ENCODE assay signal across 16 cellular contexts in genomic region chr7:22549051-22549450, GRCh38. TPM values are rescaled to one million over a fixed set of nuclear protein-coding genes. Genes with fewer than 3 reads are reported as not detected.
A peak's percentile ranks its signal among the peaks of the same experiment; 100 is the strongest.
DNase-seq lines count a peak whose midpoint lies in the region; ATAC-seq, FAIRE-seq and TF ChIP-seq lines count a peak whose summit lies in the region.
"Had no signal": no experiment of that assay in that cellular context is flagged by ENCODE, and none has a peak within 500 bp of the region (broad histone marks: within the 10 kb centered on the region; RNA-seq: fewer than 3 reads in every experiment).

No MANE protein-coding gene starts in this region.

- H3K4me3 ChIP-seq in astrocyte (ENCODE audit: insufficient read depth, low read depth, low read length) (peak overlapping the region; percentile 61), iPS-20b (ENCODE audit: low read length) (peak overlapping the region; percentile 91)

- H3K79me2 ChIP-seq in astrocyte (ENCODE audit: insufficient read depth, low read length), result no peaks in the 10 kb centered on the region

- H3K36me3 ChIP-seq in astrocyte (ENCODE audit: insufficient read depth, low read length), result no peaks in the 10 kb centered on the region
- H3K36me3 ChIP-seq in iPS-20b (ENCODE audit: insufficient read depth, low read depth, low read length), result no peaks in the 10 kb centered on the region
- H3K36me3 ChIP-seq: breast epithelium, neutrophil had no signal

- no peaks in the 10 kb centered on the region for H3K9me3 Mint-ChIP-seq in astrocyte (ENCODE audit: unreplicated experiment)
- H3K9me3 Mint-ChIP-seq in stimulated activated memory B cell treated with anti-CD40 and anti-IgM and Interleukin-4, amounts not matched to agents 10 μg/mL and 1 μg/mL and 100 μg/mL, for 72 hours, result no peaks in the 10 kb centered on the region
- H3K9me3 Mint-ChIP-seq in stimulated activated naive CD8-positive, alpha-beta T cell treated with anti-CD3 and anti-CD28 coated beads, Interleukin-15, amount 100 ng/mL, for 72 hours, result no peaks in the 10 kb centered on the region

- peak overlapping the region; percentile 90 for H3K4me3 Mint-ChIP-seq in astrocyte (ENCODE audit: unreplicated experiment)
- peak overlapping the region; percentile 88 for H3K4me3 Mint-ChIP-seq in stimulated activated memory B cell treated with anti-CD40 and anti-IgM and Interleukin-4, amounts not matched to agents 10 μg/mL and 1 μg/mL and 100 μg/mL, for 72 hours
- H3K4me3 Mint-ChIP-seq in stimulated activated naive CD8-positive, alpha-beta T cell treated with anti-CD3 and anti-CD28 coated beads, Interleukin-15, amount 100 ng/mL, for 72 hours, result no peak overlapping the region

- H4K20me1 ChIP-seq in astrocyte (ENCODE audit: insufficient read depth, low read length), result no peaks in the 10 kb centered on the region

- H3K27me3 ChIP-seq in astrocyte (ENCODE audit: insufficient read depth, low read length) (peaks cover 10% of the 10 kb centered on the region), iPS-20b (ENCODE audit: insufficient read depth, low read length) (no peaks in the 10 kb centered on the region)

- no peaks in the 10 kb centered on the region for H3K36me3 Mint-ChIP-seq in astrocyte (ENCODE audit: low read depth, unreplicated experiment)
- H3K36me3 Mint-ChIP-seq in stimulated activated memory B cell treated with anti-CD40 and anti-IgM and Interleukin-4, amounts not matched to agents 10 μg/mL and 1 μg/mL and 100 μg/mL, for 72 hours, result no peaks in the 10 kb centered on the region

- H3K27ac Mint-ChIP-seq in astrocyte (ENCODE audit: unreplicated experiment), result no peak overlapping the region
- peak overlapping the region; percentile 61 for H3K27ac Mint-ChIP-seq in stimulated activated memory B cell treated with anti-CD40 and anti-IgM and Interleukin-4, amounts not matched to agents 10 μg/mL and 1 μg/mL and 100 μg/mL, for 72 hours
- H3K27ac Mint-ChIP-seq in stimulated activated naive CD8-positive, alpha-beta T cell treated with anti-CD3 and anti-CD28 coated beads, Interleukin-15, amount 100 ng/mL, for 72 hours, result no peak overlapping the region
- H3K27ac Mint-ChIP-seq: activated CD8-positive, alpha-beta T cell treated with anti-CD3 and anti-CD28 coated beads, Interleukin-2, amount 10 ng/mL, durations not matched to agents 7 days and 5 days had no signal

- H3K4me1 Mint-ChIP-seq in astrocyte (ENCODE audit: low read depth, unreplicated experiment), result peaks cover 3% of the 10 kb centered on the region
- H3K4me1 Mint-ChIP-seq in stimulated activated memory B cell treated with anti-CD40 and anti-IgM and Interleukin-4, amounts not matched to agents 10 μg/mL and 1 μg/mL and 100 μg/mL, for 72 hours, result peaks cover 29% of the 10 kb centered on the region
- H3K4me1 Mint-ChIP-seq in stimulated activated naive CD8-positive, alpha-beta T cell treated with anti-CD3 and anti-CD28 coated beads, Interleukin-15, amount 100 ng/mL, for 72 hours, result peaks cover 13% of the 10 kb centered on the region

- H3K4me1 ChIP-seq in astrocyte (ENCODE audit: insufficient read depth, low read length) (peaks cover 5% of the 10 kb centered on the region), iPS-20b (ENCODE audit: insufficient read depth, low read length) (peaks cover 9% of the 10 kb centered on the region; the same call in 1 of the 2 replicates)

- in situ Hi-C loops in KBM-7 (cut with MboI; ENCODE audit: low pct_unique_long_range_greater_than_20kb, low sequenced_read_pairs), result no loop called here

- peak overlapping the region; percentile 83 for H2AFZ ChIP-seq in astrocyte (ENCODE audit: low read depth, low read length)

- no peak for TF ChIP-seq CTCF in astrocyte (IDR thresholded peaks at IDR 0.05; ENCODE audit: insufficient read depth, low read depth, low read length)

- DNase-seq in NCI-H526 (lab: John Stamatoyannopoulos, UW) (peak; percentile 25 to 32), NCI-H526 treated with DMSO at 0.1 percent for 48 hours (lab: John Stamatoyannopoulos, UW) (no peak), astrocyte (ENCODE audit: low read depth) (no peak), KBM-7 (no peak), GM19239 (ENCODE audit: insufficient read length, low spot score) (no peak)
- DNase-seq in stimulated activated naive CD8-positive, alpha-beta T cell treated with anti-CD3 and anti-CD28 coated beads, Interleukin-15, amount 100 ng/mL, for 72 hours, result no peak
- DNase-seq: activated CD8-positive, alpha-beta T cell treated with anti-CD3 and anti-CD28 coated beads, Interleukin-2, amount 10 ng/mL, durations not matched to agents 7 days and 5 days; activated gamma-delta T cell treated with Interleukin-2 at 50 U/mL for 16 hours; Caco-2; NCI-H1694 had no signal

- FAIRE-seq in astrocyte (lab: Jason Lieb, UNC), result no peak
- FAIRE-seq in GM19239 (lab: Jason Lieb, UNC), result no peak
- FAIRE-seq: TTC549 had no signal

- H3K9ac ChIP-seq in astrocyte (ENCODE audit: low read length), result no peak overlapping the region
- H3K9ac ChIP-seq in iPS-20b (ENCODE audit: low read depth, low read length), result peak overlapping the region; percentile 85; the same call in 1 of the 2 replicates

- no peak overlapping the region for H3K27ac ChIP-seq in astrocyte (ENCODE audit: low read depth, low read length)
- peak overlapping the region; percentile 52 for H3K27ac ChIP-seq in iPS-20b (ENCODE audit: low read length)
- H3K27ac ChIP-seq: neutrophil had no signal

- H3K9me3 ChIP-seq in astrocyte (ENCODE audit: insufficient read depth, low read depth, low read length) (no peaks in the 10 kb centered on the region), iPS-20b (ENCODE audit: insufficient read depth, low read depth, low read length) (no peaks in the 10 kb centered on the region)
- H3K9me3 ChIP-seq: breast epithelium, Caco-2, neutrophil had no signal

- H3K4me2 ChIP-seq in astrocyte (ENCODE audit: low read length), result peak overlapping the region; percentile 93

- ATAC-seq in stimulated activated memory B cell treated with anti-CD40 and anti-IgM and Interleukin-4, amounts not matched to agents 10 μg/mL and 1 μg/mL and 100 μg/mL, for 72 hours, result no peak
- no peak for ATAC-seq in stimulated activated naive CD8-positive, alpha-beta T cell treated with anti-CD3 and anti-CD28 coated beads, Interleukin-15, amount 100 ng/mL, for 72 hours
- ATAC-seq: HCT116 had no signal

- peaks cover 33% of the 10 kb centered on the region for H3K27me3 Mint-ChIP-seq in astrocyte (ENCODE audit: low read depth, unreplicated experiment)
- peaks cover 15% of the 10 kb centered on the region for H3K27me3 Mint-ChIP-seq in stimulated activated memory B cell treated with anti-CD40 and anti-IgM and Interleukin-4, amounts not matched to agents 10 μg/mL and 1 μg/mL and 100 μg/mL, for 72 hours
- peaks cover 93% of the 10 kb centered on the region for H3K27me3 Mint-ChIP-seq in stimulated activated naive CD8-positive, alpha-beta T cell treated with anti-CD3 and anti-CD28 coated beads, Interleukin-15, amount 100 ng/mL, for 72 hours

RNA-seq across cellular contexts. Expression of gene STEAP1B, which starts 49.1 kb away (rescaled TPM):
- 1.1 and 1.3 TPM in 2 replicates for total RNA-seq in astrocyte
- total RNA-seq: activated CD8-positive, alpha-beta T cell treated with anti-CD3 and anti-CD28 coated beads, Interleukin-2, amount 10 ng/mL, durations not matched to agents 7 days and 5 days had no signal

Comparison
In these comparisons a context has a peak if more than half of its experiments do, and no peak if none do; other contexts are left out.
1. DNase-seq: peak in NCI-H526 (2 of 2); none in NCI-H526 treated with DMSO at 0.1 percent for 48 hours (single experiment), astrocyte (single experiment), KBM-7 (single experiment), GM19239 (single experiment) and stimulated activated naive CD8-positive, alpha-beta T cell treated with anti-CD3 and anti-CD28 coated beads, Interleukin-15, amount 100 ng/mL, for 72 hours (0 of 2).
2. H3K4me3 Mint-ChIP-seq: peak in astrocyte (single experiment) and stimulated activated memory B cell treated with anti-CD40 and anti-IgM and Interleukin-4, amounts not matched to agents 10 μg/mL and 1 μg/mL and 100 μg/mL, for 72 hours (single experiment); none in stimulated activated naive CD8-positive, alpha-beta T cell treated with anti-CD3 and anti-CD28 coated beads, Interleukin-15, amount 100 ng/mL, for 72 hours (0 of 2).